1 cellular context compared by ENCODE assay signal in the genomic region with DNA sequence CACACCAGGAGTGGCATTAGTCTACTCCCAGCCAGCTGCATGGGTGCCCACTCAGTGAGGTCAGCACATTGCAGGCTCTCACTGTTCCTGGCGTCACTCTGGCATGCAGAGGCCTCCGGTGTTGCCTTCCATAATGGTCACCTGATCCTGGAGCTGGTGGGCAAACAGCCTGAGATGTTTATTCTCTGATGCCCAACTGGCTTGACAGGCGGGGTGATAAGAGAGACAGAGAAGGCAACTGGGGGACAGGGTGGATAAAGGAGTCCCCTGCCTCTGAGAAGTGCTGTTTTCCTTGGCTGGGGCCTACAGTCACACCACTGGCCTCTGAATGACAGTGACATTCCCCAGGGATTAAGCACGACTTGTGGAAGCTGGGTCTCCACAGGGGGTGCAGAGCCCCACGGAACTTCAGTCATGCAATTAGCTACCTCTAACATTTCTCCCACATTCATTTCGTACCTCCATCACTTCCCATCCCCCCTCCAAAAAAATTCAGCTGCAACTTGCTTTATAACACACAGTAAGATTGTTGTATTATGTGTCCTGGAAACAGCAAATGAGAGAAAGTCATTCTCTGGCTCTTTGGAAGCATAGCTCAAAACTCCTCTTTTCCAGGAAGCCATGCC.
TF ChIP-seq lines count a peak whose summit lies in the region.

No MANE protein-coding gene starts in this region.

TF ChIP-seq in HepG2, 621 proteins besides CTCF, POLR2A, EP300 and RAD21:
- TF ChIP-seq KDM5A (IDR thresholded peaks at IDR 0.05; ENCODE audit: borderline replicate concordance, low read length) = no peak
- TF ChIP-seq ZNF646 (CRISPR knock-in tag; IDR thresholded peaks at IDR 0.05) = no peak
- TF ChIP-seq CENPX (CRISPR knock-in tag; IDR thresholded peaks at IDR 0.05) = no peak
- TF ChIP-seq RBM22 (optimal IDR thresholded peaks at IDR 0.05; ENCODE audit: low read length) = no peak
- TF ChIP-seq ZNF672 (CRISPR knock-in tag; IDR thresholded peaks at IDR 0.05) = no peak
- no peak for TF ChIP-seq HNRNPL (IDR thresholded peaks at IDR 0.05; ENCODE audit: low read depth, low read length)
